ENCODE assay signal across 2 cellular contexts in genomic region chr12:121121805-121122204, GRCh38.
TF ChIP-seq lines count a peak whose summit lies in the region.

No MANE protein-coding gene starts in this region.

TF ChIP-seq in HepG2, 621 proteins besides CTCF, POLR2A, EP300 and RAD21:
- TF ChIP-seq ZNF770 (CRISPR knock-in tag; IDR thresholded peaks at IDR 0.05) (peak; percentile 67; the same call in 1 of the 2 replicates), ARID3A (IDR thresholded peaks at IDR 0.05; ENCODE audit: low read depth, low read length) (no peak), ZNF784 (CRISPR knock-in tag; IDR thresholded peaks at IDR 0.05; ENCODE audit: borderline replicate concordance) (no peak), HNF1A (IDR thresholded peaks at IDR 0.05; ENCODE audit: low read depth) (0 out of 2 replicates have a peak, but pooled peaks have one; percentile 34), HNF1A (CRISPR knock-in tag; IDR thresholded peaks at IDR 0.05; ENCODE audit: borderline replicate concordance) (no peak), KDM4B (CRISPR knock-in tag; IDR thresholded peaks at IDR 0.05) (no peak), ZNF121 (CRISPR knock-in tag; IDR thresholded peaks at IDR 0.05) (peak; percentile 48; the same call in 1 of the 2 replicates), ZNF460 (CRISPR knock-in tag; IDR thresholded peaks at IDR 0.05; ENCODE audit: borderline replicate concordance) (peak; percentile 80), KAT8 (CRISPR knock-in tag; IDR thresholded peaks at IDR 0.05) (no peak), TERF1 (CRISPR knock-in tag; IDR thresholded peaks at IDR 0.05) (no peak)

TF ChIP-seq in endothelial cell of umbilical vein, 7 proteins besides CTCF, POLR2A, EP300 and RAD21:
- TF ChIP-seq, protein P1, sequence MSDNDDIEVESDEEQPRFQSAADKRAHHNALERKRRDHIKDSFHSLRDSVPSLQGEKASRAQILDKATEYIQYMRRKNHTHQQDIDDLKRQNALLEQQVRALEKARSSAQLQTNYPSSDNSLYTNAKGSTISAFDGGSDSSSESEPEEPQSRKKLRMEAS (IDR thresholded peaks at IDR 0.05; ENCODE audit: insufficient read depth, insufficient read length), result no peak
- no peak for TF ChIP-seq FOS (IDR thresholded peaks at IDR 0.05; ENCODE audit: borderline replicate concordance, insufficient read depth, low read length)
- TF ChIP-seq EZH2 (IDR thresholded peaks at IDR 0.05; ENCODE audit: borderline replicate concordance, low read depth, low read length, severe bottlenecking), result no peak
- no peak for TF ChIP-seq JUN (IDR thresholded peaks at IDR 0.05; ENCODE audit: borderline replicate concordance, insufficient read depth, insufficient read length, low read depth)
- TF ChIP-seq POLR2AphosphoS5 (IDR thresholded peaks at IDR 0.05; ENCODE audit: insufficient read depth, low read depth, low read length), result no peak
- no peak for TF ChIP-seq MYC (IDR thresholded peaks at IDR 0.05; ENCODE audit: low read depth, low read length)
- TF ChIP-seq GATA2 (IDR thresholded peaks at IDR 0.05; ENCODE audit: insufficient read depth, insufficient read length, low read depth, low read length), result no peak
